In genomic region chr5:16864566-16864965, GRCh38 we compare ENCODE assay signal across 25 cellular contexts.
DNase-seq lines count a peak whose midpoint lies in the region; ATAC-seq and TF ChIP-seq lines count a peak whose summit lies in the region.
"Had no signal": no experiment of that assay in that cellular context is flagged by ENCODE, and none has a peak within 500 bp of the region (broad histone marks: within the 10 kb centered on the region; RNA-seq: fewer than 3 reads in every experiment).

No MANE protein-coding gene starts in this region.

- H3K4me3 ChIP-seq in HEK293 (ENCODE audit: low read depth, low read length) (no peak overlapping the region), endodermal cell (ENCODE audit: low read length) (no peak overlapping the region), mesenchymal stem cell (ENCODE audit: insufficient read depth in 1 of 2, low read depth in 1 of 2, low read length in 2 of 2) (peak overlapping the region in 1 of 2 experiments; percentile 56), left lung (no peak overlapping the region)
- H3K4me3 ChIP-seq: breast epithelium, gastrocnemius medialis, tibial nerve had no signal

- H3K4ac ChIP-seq in mesenchymal stem cell (ENCODE audit: low read depth in 1 of 2, low read length in 2 of 2): no peak overlapping the region

- no peak overlapping the region for H3K18ac ChIP-seq in mesenchymal stem cell (ENCODE audit: low read depth in 1 of 2, low read length in 2 of 2)

- no peak overlapping the region for H3K9ac ChIP-seq in endodermal cell (ENCODE audit: extremely low read depth, low read length, poor library complexity, severe bottlenecking)
- H3K9ac ChIP-seq in mesenchymal stem cell (ENCODE audit: low read length): peak overlapping the region; percentile 16

- no peak overlapping the region for H2BK120ac ChIP-seq in mesenchymal stem cell (ENCODE audit: low read depth, low read length)

- H2AK5ac ChIP-seq in mesenchymal stem cell (ENCODE audit: low read length, severe bottlenecking): no peak overlapping the region

- H3K36me3 ChIP-seq in HEK293 (ENCODE audit: control insufficient read depth in 2 of 2, insufficient read depth in 1 of 2, low read length in 2 of 2) (no peaks in the 10 kb centered on the region), endodermal cell (ENCODE audit: control insufficient read depth, insufficient read depth, low read length) (peaks cover 70% of the 10 kb centered on the region), mesenchymal stem cell (ENCODE audit: control insufficient read depth in 1 of 2, insufficient read depth in 2 of 2, low read depth in 1 of 2, low read length in 2 of 2) (no peaks in the 10 kb centered on the region), left lung (no peaks in the 10 kb centered on the region)
- H3K36me3 ChIP-seq: breast epithelium, gastrocnemius medialis, tibial nerve had no signal

- peak overlapping the region; percentile 24 for H3K27ac ChIP-seq in 22Rv1
- H3K27ac ChIP-seq in HEK293 (ENCODE audit: extremely low read depth, low read depth, low read length): no peak overlapping the region
- H3K27ac ChIP-seq in endodermal cell (ENCODE audit: low read depth, low read length): no peak overlapping the region
- peak overlapping the region; percentile 4 for H3K27ac ChIP-seq in mesenchymal stem cell (ENCODE audit: low read length, poor library complexity, severe bottlenecking)
- no peak overlapping the region for H3K27ac ChIP-seq in left lung
- H3K27ac ChIP-seq: gastrocnemius medialis had no signal

- H4K8ac ChIP-seq in mesenchymal stem cell (ENCODE audit: low read length): no peak overlapping the region

- no peaks in the 10 kb centered on the region for H3K27me3 Mint-ChIP-seq in endodermal cell (ENCODE audit: insufficient read depth)
- H3K27me3 Mint-ChIP-seq: activated CD4-positive, alpha-beta memory T cell treated with anti-CD3 and anti-CD28 coated beads for 36 hours; naive B cell had no signal

- no peak overlapping the region for H3K4me2 ChIP-seq in mesenchymal stem cell (ENCODE audit: low read length, poor library complexity, severe bottlenecking)

- 77 to 84% methylated on average over 5 of the region's 5 CpGs for WGBS in endodermal cell (ENCODE audit: insufficient coverage in 1 of 2, insufficient read length in 1 of 2), 2 experiments
- WGBS in mesenchymal stem cell: 80% methylated on average over 5 of the region's 5 CpGs

- H3K36me3 Mint-ChIP-seq in endodermal cell (ENCODE audit: low read depth): peaks cover 38% of the 10 kb centered on the region
- H3K36me3 Mint-ChIP-seq: activated CD4-positive, alpha-beta memory T cell treated with anti-CD3 and anti-CD28 coated beads for 36 hours; naive B cell had no signal

- CTCF ChIA-PET in HEK293 (lab: Yijun Ruan, JAX): interaction anchor here (0.7 to 2.1 kb wide), 3 partner anchors 24 to 402 kb away, joined by 3 to 7 read pairs (median 3); no protein-coding TSS in a partner anchor

- no peak for DNase-seq in endodermal cell
- DNase-seq in mesenchymal stem cell: peak; percentile 33
- no peak for DNase-seq in left lung
- no peak for DNase-seq in midbrain (lab: John Stamatoyannopoulos, UW)
- no peak for DNase-seq in AML-193 (lab: John Stamatoyannopoulos, UW)
- DNase-seq in T1000 (lab: John Stamatoyannopoulos, UW): no peak
- DNase-seq: activated CD4-positive, alpha-beta memory T cell treated with anti-CD3 and anti-CD28 coated beads for 36 hours; activated effector memory CD4-positive, alpha-beta T cell treated with anti-CD3 and anti-CD28 coated beads, Interleukin-2, amount 50 U/mL, for 16 hours; C1 segment of cervical spinal cord; cortex of kidney; gastrocnemius medialis; GF-D8; islet precursor cell; KG1; naive B cell; NCI-H2171 treated with DMSO at 0.1 percent for 48 hours; NCI-H524 treated with DMSO at 0.1 percent for 48 hours; occipital lobe; stimulated activated CD4-positive, alpha-beta T cell treated with anti-CD3 and anti-CD28 coated beads, Interleukin-12 subunit alpha, Interleukin-12 subunit beta, amount 100 ng/mL, for 4 hours; stimulated activated CD4-positive, alpha-beta T cell treated with anti-CD3 and anti-CD28 coated beads, Interleukin-4, amount 100 ng/mL, for 4 hours; stimulated activated naive CD8-positive, alpha-beta T cell treated with anti-CD3 and anti-CD28 coated beads, Interleukin-15, Interleukin-2, amounts not matched to agents 100 U/mL and 50 U/mL, for 24 hours had no signal

- H3K27me3 ChIP-seq in endodermal cell (ENCODE audit: control insufficient read depth, insufficient read depth, low read length, poor library complexity, severe bottlenecking) (no peaks in the 10 kb centered on the region), mesenchymal stem cell (ENCODE audit: control insufficient read depth in 1 of 2, insufficient read depth in 1 of 2, low read length in 2 of 2) (no peaks in the 10 kb centered on the region), left lung (no peaks in the 10 kb centered on the region)
- H3K27me3 ChIP-seq: breast epithelium, gastrocnemius medialis had no signal

- H3K4me1 Mint-ChIP-seq in endodermal cell: peaks cover 64% of the 10 kb centered on the region
- H3K4me1 Mint-ChIP-seq: naive B cell had no signal

- H3K27ac Mint-ChIP-seq in endodermal cell: peak overlapping the region; percentile 22
- H3K27ac Mint-ChIP-seq: activated CD4-positive, alpha-beta memory T cell treated with anti-CD3 and anti-CD28 coated beads for 36 hours had no signal

- H3K79me1 ChIP-seq in mesenchymal stem cell (replicated peaks; ENCODE audit: low read length, poor library complexity, severe bottlenecking): peaks cover 30% of the 10 kb centered on the region

- H3K23ac ChIP-seq in mesenchymal stem cell (ENCODE audit: low read length in 2 of 2): no peak overlapping the region

- no peak overlapping the region for H2BK12ac ChIP-seq in mesenchymal stem cell (ENCODE audit: low read length in 2 of 2)

- H3K9me3 Mint-ChIP-seq in endodermal cell: no peaks in the 10 kb centered on the region
- H3K9me3 Mint-ChIP-seq: activated CD4-positive, alpha-beta memory T cell treated with anti-CD3 and anti-CD28 coated beads for 36 hours had no signal

- H3K9me3 ChIP-seq in HEK293 (ENCODE audit: control insufficient read depth, insufficient read depth, low read depth, low read length) (no peaks in the 10 kb centered on the region), endodermal cell (ENCODE audit: control insufficient read depth, low read length) (no peaks in the 10 kb centered on the region), mesenchymal stem cell (ENCODE audit: control insufficient read depth, low read length) (no peaks in the 10 kb centered on the region), left lung (no peaks in the 10 kb centered on the region)
- H3K9me3 ChIP-seq: breast epithelium, gastrocnemius medialis, tibial nerve had no signal

- H2AFZ ChIP-seq in mesenchymal stem cell (ENCODE audit: low read depth, low read length): no peak overlapping the region

- H2BK5ac ChIP-seq in mesenchymal stem cell (ENCODE audit: low read depth, low read length, poor library complexity, severe bottlenecking): no peak overlapping the region

- POLR2A ChIA-PET in HEK293 (lab: Yijun Ruan, JAX): no interaction called here

- ATAC-seq in left lung: no peak
- ATAC-seq: gastrocnemius medialis; stimulated activated naive CD8-positive, alpha-beta T cell treated with anti-CD3 and anti-CD28 coated beads, Interleukin-15, Interleukin-2, amounts not matched to agents 100 U/mL and 50 U/mL, for 24 hours had no signal

- TF ChIP-seq CTCF in 22Rv1 (IDR thresholded peaks at IDR 0.05) (no peak), HEK293 (tag by site-specific recombination; IDR thresholded peaks at IDR 0.05) (no peak), endodermal cell (conservative IDR thresholded peaks at IDR 0.05) (no peak), left lung (IDR thresholded peaks at IDR 0.05) (no peak)

- H3K4me1 ChIP-seq in HEK293 (ENCODE audit: control insufficient read depth, insufficient read depth, low read length): peaks cover 19% of the 10 kb centered on the region
- H3K4me1 ChIP-seq in endodermal cell (ENCODE audit: control insufficient read depth, insufficient read depth, low read length): peaks cover 23% of the 10 kb centered on the region
- peaks cover 20% of the 10 kb centered on the region for H3K4me1 ChIP-seq in mesenchymal stem cell (ENCODE audit: control insufficient read depth, insufficient read depth, low read depth, low read length)
- H3K4me1 ChIP-seq in left lung: peaks cover 0 to 6% of the 10 kb centered on the region in 2 donors
- H3K4me1 ChIP-seq: breast epithelium had no signal

- no peak overlapping the region for H2BK15ac ChIP-seq in mesenchymal stem cell (ENCODE audit: low read depth, poor library complexity, severe bottlenecking)

- intact Hi-C loops in left lung (cut with DNase I): no loop called here

- no peak overlapping the region for H4K91ac ChIP-seq in mesenchymal stem cell (ENCODE audit: low read length)

- H3K14ac ChIP-seq in mesenchymal stem cell (ENCODE audit: low read length in 2 of 2): no peak overlapping the region

- no peak overlapping the region for H3K4me3 Mint-ChIP-seq in endodermal cell
- H3K4me3 Mint-ChIP-seq: activated CD4-positive, alpha-beta memory T cell treated with anti-CD3 and anti-CD28 coated beads for 36 hours; naive B cell had no signal

TF ChIP-seq in HEK293, 187 proteins besides CTCF, POLR2A, EP300 and RAD21:
- TF ChIP-seq ZNF785 (tag by site-specific recombination; IDR thresholded peaks at IDR 0.05): no peak
- TF ChIP-seq PRDM1 (tag by site-specific recombination; IDR thresholded peaks at IDR 0.05): 0 out of 2 replicates have a peak, but pooled peaks have one; percentile 14

Comparison
In these comparisons a context has a peak if more than half of its experiments do, and no peak if none do; other contexts are left out.
1. H3K27ac ChIP-seq: peak in 22Rv1 (single experiment) and mesenchymal stem cell (single experiment); none in HEK293 (single experiment), endodermal cell (single experiment) and left lung (0 of 2).